ENCODE assay signal across 12 cellular contexts in the genomic region with DNA sequence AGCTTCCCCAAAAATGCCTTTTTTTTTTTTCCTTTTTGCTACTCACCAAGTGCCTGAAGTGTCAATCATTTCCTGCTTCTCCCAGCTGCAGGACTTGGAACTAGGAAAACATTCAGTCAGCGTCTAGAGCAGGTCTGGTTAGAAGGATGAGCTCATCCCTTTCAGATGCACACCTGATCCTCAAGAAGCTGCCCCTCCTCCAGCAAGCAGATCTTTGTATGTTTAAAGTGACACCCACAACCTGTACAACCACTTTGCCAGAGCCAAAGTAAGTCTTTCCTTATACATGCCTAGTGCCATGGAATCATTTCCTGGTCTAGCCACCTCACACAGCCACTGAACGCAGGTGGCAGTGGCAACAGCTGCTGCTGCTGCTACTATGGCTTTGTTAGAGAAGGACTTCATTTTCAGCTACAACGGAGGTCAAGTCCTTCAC. TPM values are rescaled to one million over a fixed set of nuclear protein-coding genes. Genes with fewer than 3 reads are reported as not detected.
DNase-seq lines count a peak whose midpoint lies in the region; ATAC-seq and TF ChIP-seq lines count a peak whose summit lies in the region.
"Had no signal": no experiment of that assay in that cellular context is flagged by ENCODE, and none has a peak within 500 bp of the region (broad histone marks: within the 10 kb centered on the region; RNA-seq: fewer than 3 reads in every experiment).

No MANE protein-coding gene starts in this region.

- H3K27ac Mint-ChIP-seq in Calu3 (ENCODE audit: unreplicated experiment) = peak overlapping the region; percentile 90
- H3K27ac Mint-ChIP-seq: CD4-positive, alpha-beta memory T cell; T-helper 17 cell had no signal

- H3K36me3 Mint-ChIP-seq in Calu3 (ENCODE audit: insufficient read depth, unreplicated experiment) = peaks cover 8% of the 10 kb centered on the region
- H3K36me3 Mint-ChIP-seq: CD4-positive, alpha-beta memory T cell had no signal

- ATAC-seq in HG03432 (IDR thresholded peaks at IDR 0.05; ENCODE audit: unreplicated experiment) (no peak), left cardiac atrium (no peak)
- ATAC-seq: T-helper 17 cell had no signal

- DNase-seq in Calu3 (peak; percentile 86), NCI-H1092 (lab: John Stamatoyannopoulos, UW) (peak; percentile 2), choroid plexus epithelial cell (ENCODE audit: low read depth) (peak; percentile 19), NCI-H1048 (lab: John Stamatoyannopoulos, UW) (no peak), NCI-H345 (lab: John Stamatoyannopoulos, UW) (no peak), left cardiac atrium (no peak)
- DNase-seq: activated naive CD4-positive, alpha-beta T cell treated with Interleukin-2 at 50 U/mL for 16 hours; CD4-positive, alpha-beta memory T cell; foreskin melanocyte; T-helper 17 cell had no signal

- peaks cover 0 to 3% of the 10 kb centered on the region in 2 donors for H3K4me1 ChIP-seq in muscle layer of duodenum (ENCODE audit: control insufficient read depth in 1 of 2, insufficient read depth in 2 of 2, low read length in 2 of 2)

- H3K9me3 ChIP-seq in muscle layer of duodenum (ENCODE audit: control insufficient read depth in 1 of 2, low read length in 2 of 2) = no peaks in the 10 kb centered on the region

- peaks cover 14% of the 10 kb centered on the region for H3K4me1 Mint-ChIP-seq in Calu3 (ENCODE audit: low read depth, unreplicated experiment)
- H3K4me1 Mint-ChIP-seq: CD4-positive, alpha-beta memory T cell; T-helper 17 cell had no signal

- H3K27ac ChIP-seq in muscle layer of duodenum (ENCODE audit: low read length) = peak overlapping the region; percentile 47

- H3K36me3 ChIP-seq in muscle layer of duodenum (ENCODE audit: control insufficient read depth in 1 of 2, insufficient read depth in 2 of 2, low read length in 2 of 2) = no peaks in the 10 kb centered on the region

- no peaks in the 10 kb centered on the region for H3K9me3 Mint-ChIP-seq in Calu3 (ENCODE audit: low read depth, unreplicated experiment)

- peak overlapping the region; percentile 51 for H3K4me3 Mint-ChIP-seq in Calu3 (ENCODE audit: low read depth, unreplicated experiment)
- H3K4me3 Mint-ChIP-seq: CD4-positive, alpha-beta memory T cell; T-helper 17 cell had no signal

- CTCF ChIA-PET in Calu3 (lab: Charles Lee) = interaction anchor here (0.5 to 2.2 kb wide), 7 partner anchors 11 to 1796 kb away, joined by 3 to 16 read pairs (median 4); partner anchors contain the start of gene USP54

- H3K27me3 Mint-ChIP-seq in Calu3 (ENCODE audit: unreplicated experiment) = no peaks in the 10 kb centered on the region
- H3K27me3 Mint-ChIP-seq: CD4-positive, alpha-beta memory T cell; T-helper 17 cell had no signal

- H3K4me3 ChIP-seq in choroid plexus epithelial cell (ENCODE audit: low read depth, low read length) (no peak overlapping the region), muscle layer of duodenum (ENCODE audit: low read depth in 1 of 2, low read length in 2 of 2) (no peak overlapping the region)

- TF ChIP-seq CTCF in Calu3 (IDR thresholded peaks at IDR 0.05; ENCODE audit: unreplicated experiment) (no peak), choroid plexus epithelial cell (conservative IDR thresholded peaks at IDR 0.05; ENCODE audit: low read depth, low read length) (no peak)

- intact Hi-C loops in Calu3 (cut with micrococcal nuclease; ENCODE audit: unreplicated experiment) (no loop called here), left cardiac atrium (cut with DNase I) (no loop called here)

- no TSS peak for BruUV-seq in Calu3 (replicated peaks; lab: Mats Ljungman, UMichigan)

- H3K27me3 ChIP-seq in muscle layer of duodenum (ENCODE audit: low read depth, low read length) = no peaks in the 10 kb centered on the region

RNA-seq across cellular contexts. Expression of gene USP54, which starts 10.4 kb away (rescaled TPM):
- total RNA-seq in Calu3 (2022) (39.4 and 48.1 TPM in 2 replicates), left cardiac atrium (10 to 100 TPM; 30.5 to 47.8 TPM)

RNA-seq across cellular contexts. Expression of gene MYOZ1, which starts 39.8 kb away (rescaled TPM):
- total RNA-seq in Calu3 (2022) (not detected in 2 replicates), left cardiac atrium (10 to 100 TPM in 1 of 2 donors, 1 to 10 TPM in 1; 2.1 to 13.1 TPM)
- total RNA-seq: CD4-positive, alpha-beta memory T cell; T-helper 17 cell had no signal

RNA-seq across cellular contexts. Expression of gene SYNPO2L, which starts 54.3 kb away (rescaled TPM):
- total RNA-seq in Calu3 (2022) = 0.34 TPM in 1 of 2 replicates, not detected in the other
- 100 to 1,000 TPM; 165 to 219 TPM for total RNA-seq in left cardiac atrium
- total RNA-seq: CD4-positive, alpha-beta memory T cell had no signal

Comparison
In these comparisons a context has a peak if more than half of its experiments do, and no peak if none do; other contexts are left out.
1. DNase-seq: peak in Calu3 (single experiment), NCI-H1092 (single experiment) and choroid plexus epithelial cell (single experiment); none in NCI-H1048 (single experiment), NCI-H345 (single experiment) and left cardiac atrium (single experiment).
2. RNA of gene SYNPO2L, which starts 54.3 kb away (total RNA-seq): 165 to 219 TPM in left cardiac atrium; 0.34 TPM in Calu3; every median in the first group is over 100 times any median in the second.